In genomic region chr1:64093941-64094340, GRCh38 we compare ENCODE assay signal across 19 cellular contexts.
DNase-seq lines count a peak whose midpoint lies in the region; ATAC-seq and TF ChIP-seq lines count a peak whose summit lies in the region.
"Had no signal": no experiment of that assay in that cellular context is flagged by ENCODE, and none has a peak within 500 bp of the region (broad histone marks: within the 10 kb centered on the region; RNA-seq: fewer than 3 reads in every experiment).

No MANE protein-coding gene starts in this region.

- H3K36me3 ChIP-seq in cardiac muscle cell (no peaks in the 10 kb centered on the region), mesenchymal stem cell (ENCODE audit: control insufficient read depth in 1 of 2, insufficient read depth in 2 of 2, low read depth in 1 of 2, low read length in 2 of 2) (no peaks in the 10 kb centered on the region)
- H3K36me3 ChIP-seq: MG63, ovary, upper lobe of left lung had no signal

- no peak overlapping the region for H2BK5ac ChIP-seq in mesenchymal stem cell (ENCODE audit: low read depth, low read length, poor library complexity, severe bottlenecking)

- no peak overlapping the region for H3K4me2 ChIP-seq in mesenchymal stem cell (ENCODE audit: low read length, poor library complexity, severe bottlenecking)

- H3K27ac ChIP-seq in cardiac muscle cell, result peak overlapping the region; percentile 25
- no peak overlapping the region for H3K27ac ChIP-seq in mesenchymal stem cell (ENCODE audit: low read length, poor library complexity, severe bottlenecking)
- H3K27ac ChIP-seq: ovary, upper lobe of left lung had no signal

- H3K4me3 ChIP-seq in cardiac muscle cell, result no peak overlapping the region
- no peak overlapping the region for H3K4me3 ChIP-seq in mesenchymal stem cell (ENCODE audit: insufficient read depth in 1 of 2, low read depth in 1 of 2, low read length in 2 of 2)
- H3K4me3 ChIP-seq: MG63, ovary, upper lobe of left lung had no signal

- H3K79me1 ChIP-seq in mesenchymal stem cell (replicated peaks; ENCODE audit: low read length, poor library complexity, severe bottlenecking), result peaks cover 7% of the 10 kb centered on the region

- no peaks in the 10 kb centered on the region for H3K27me3 ChIP-seq in cardiac muscle cell
- H3K27me3 ChIP-seq in mesenchymal stem cell (ENCODE audit: control insufficient read depth in 1 of 2, insufficient read depth in 1 of 2, low read length in 2 of 2), result no peaks in the 10 kb centered on the region
- H3K27me3 ChIP-seq: MG63, ovary, upper lobe of left lung had no signal

- TF ChIP-seq CTCF in cardiac muscle cell (IDR thresholded peaks at IDR 0.05; ENCODE audit: low read depth, low read length), result no peak

- no peak overlapping the region for H4K8ac ChIP-seq in mesenchymal stem cell (ENCODE audit: low read length)

- H3K4ac ChIP-seq in mesenchymal stem cell (ENCODE audit: low read depth in 1 of 2, low read length in 2 of 2), result no peak overlapping the region

- no peak overlapping the region for H3K14ac ChIP-seq in mesenchymal stem cell (ENCODE audit: low read length in 2 of 2)

- H3K18ac ChIP-seq in mesenchymal stem cell (ENCODE audit: low read depth in 1 of 2, low read length in 2 of 2), result no peak overlapping the region

- H3K4me1 ChIP-seq in cardiac muscle cell (ENCODE audit: low read depth), result peaks cover 17% of the 10 kb centered on the region
- peaks cover 1% of the 10 kb centered on the region for H3K4me1 ChIP-seq in mesenchymal stem cell (ENCODE audit: control insufficient read depth, insufficient read depth, low read depth, low read length)
- H3K4me1 ChIP-seq: upper lobe of left lung had no signal

- intact Hi-C loops in Right ventricle myocardium superior (cut with DNase I), result no loop called here

- no peak overlapping the region for H2AFZ ChIP-seq in mesenchymal stem cell (ENCODE audit: low read depth, low read length)

- H2BK12ac ChIP-seq in mesenchymal stem cell (ENCODE audit: low read length in 2 of 2), result no peak overlapping the region

- no peak overlapping the region for H3K23ac ChIP-seq in mesenchymal stem cell (ENCODE audit: low read length in 2 of 2)

- H2AK5ac ChIP-seq in mesenchymal stem cell (ENCODE audit: low read length, severe bottlenecking), result no peak overlapping the region

- DNase-seq in cardiac muscle cell (ENCODE audit: low read depth in 1 of 2, low spot score in 1 of 2) (peak in 1 of 2 donors; percentile 34), Right ventricle myocardium superior (no peak), dedifferentiated amniotic fluid mesenchymal stem cell (ENCODE audit: extremely low spot score) (peak; percentile 82), mesenchymal stem cell (no peak), NCI-H524 (lab: John Stamatoyannopoulos, UW) (no peak), medulla oblongata (ENCODE audit: extremely low spot score) (no peak), NCI-H510A (lab: John Stamatoyannopoulos, UW) (no peak)
- DNase-seq in activated CD4-positive, alpha-beta T cell treated with anti-CD3 and anti-CD28 coated beads for 1 hour, result no peak
- DNase-seq: activated CD4-positive, alpha-beta T cell treated with anti-CD3 and anti-CD28 coated beads for 4 hours; activated naive CD4-positive, alpha-beta T cell treated with anti-CD3 and anti-CD28 coated beads, Interleukin-2, amount 10 ng/mL, durations not matched to agents 7 days and 5 days; CD4-positive, CD25-positive, alpha-beta regulatory T cell; DMS79 treated with DMSO at 0.1 percent for 48 hours; kidney; MG63; NCI-H1694; NCI-H345; ovary; SHP77; upper lobe of left lung had no signal

- H2BK120ac ChIP-seq in mesenchymal stem cell (ENCODE audit: low read depth, low read length), result peak overlapping the region; percentile 34

- no peak overlapping the region for H3K9ac ChIP-seq in mesenchymal stem cell (ENCODE audit: low read length)

- no peak overlapping the region for H4K91ac ChIP-seq in mesenchymal stem cell (ENCODE audit: low read length)

- H3K9me3 ChIP-seq in cardiac muscle cell (ENCODE audit: low read depth), result no peaks in the 10 kb centered on the region
- no peaks in the 10 kb centered on the region for H3K9me3 ChIP-seq in mesenchymal stem cell (ENCODE audit: control insufficient read depth, low read length)
- H3K9me3 ChIP-seq: MG63, ovary, upper lobe of left lung had no signal

- no peak for ATAC-seq in Right ventricle myocardium superior (ENCODE audit: poor library complexity)

- no peak overlapping the region for H2BK15ac ChIP-seq in mesenchymal stem cell (ENCODE audit: low read depth, poor library complexity, severe bottlenecking)
